ENCODE assay signal across 8 cellular contexts in genomic region chr1:10474309-10474612, GRCh38. TPM values are rescaled to one million over a fixed set of nuclear protein-coding genes. Genes with fewer than 3 reads are reported as not detected.
DNase-seq lines count a peak whose midpoint lies in the region; ATAC-seq, FAIRE-seq and TF ChIP-seq lines count a peak whose summit lies in the region.
"Not testable (repeated sequence)": the region's sequence is repeated elsewhere in the genome, so short reads cannot be mapped to it uniquely, and the experiment has no call there.

No MANE protein-coding gene starts in this region.

- POLR2A ChIA-PET in BJ (lab: Charles Lee); activated naive CD8-positive, alpha-beta T cell treated with anti-CD3 and anti-CD28 coated beads, Interleukin-2, amount 10 ng/mL, durations not matched to agents 7 days and 5 days (lab: Charles Lee): not testable (repeated sequence)

- H3K9me1 ChIP-seq in keratinocyte (ENCODE audit: control insufficient read depth, extremely low read depth, insufficient read depth, low read length), result not testable (repeated sequence)

- not testable (repeated sequence) for H3K9me3 ChIP-seq in HUES64 (ENCODE audit: insufficient read depth, low read depth, low read length); endodermal cell (ENCODE audit: control insufficient read depth, low read length); keratinocyte (ENCODE audit: control insufficient read depth, low read depth, low read length); neural progenitor cell (ENCODE audit: low read depth); stomach

- H2AFZ ChIP-seq in keratinocyte (ENCODE audit: control insufficient read depth, low read length) (peak overlapping the region; percentile 83), neural progenitor cell (replicated peaks) (peak overlapping the region; percentile 77)

- H4K20me1 ChIP-seq in keratinocyte (ENCODE audit: control insufficient read depth, extremely low read depth, insufficient read depth, low read length), result not testable (repeated sequence)
- H4K20me1 ChIP-seq in neural progenitor cell (ENCODE audit: low read depth), result peaks cover 25% of the 10 kb centered on the region

- peaks cover 29% of the 10 kb centered on the region for H3K4me1 Mint-ChIP-seq in T-helper 1 cell treated with Interleukin-12 subunit alpha and Interleukin-12 subunit beta and Interleukin-4 antibody, amounts not matched to agents 30 μg/mL and 1 μg/mL, for 36 hours (ENCODE audit: low read depth)
- H3K4me1 Mint-ChIP-seq in activated naive CD8-positive, alpha-beta T cell treated with anti-CD3 and anti-CD28 coated beads, Interleukin-2, amount 10 ng/mL, durations not matched to agents 7 days and 5 days, result peaks cover 35% of the 10 kb centered on the region
- H3K4me1 Mint-ChIP-seq in endodermal cell, result not testable (repeated sequence)
- peaks cover 34% of the 10 kb centered on the region for H3K4me1 Mint-ChIP-seq in neural progenitor cell

- not testable (repeated sequence) for H3K9me3 Mint-ChIP-seq in T-helper 1 cell treated with Interleukin-12 subunit alpha and Interleukin-12 subunit beta and Interleukin-4 antibody, amounts not matched to agents 30 μg/mL and 1 μg/mL, for 36 hours; activated naive CD8-positive, alpha-beta T cell treated with anti-CD3 and anti-CD28 coated beads, Interleukin-2, amount 10 ng/mL, durations not matched to agents 7 days and 5 days; endodermal cell; neural progenitor cell

- peak overlapping the region; percentile 69 for H3K4me2 ChIP-seq in keratinocyte (ENCODE audit: control insufficient read depth, extremely low read depth, insufficient read depth, low read depth, low read length)
- H3K4me2 ChIP-seq in neural progenitor cell, result peak overlapping the region; percentile 84

- TF ChIP-seq EP300 in stomach (IDR thresholded peaks at IDR 0.05), result not testable (repeated sequence)

- not testable (repeated sequence) for TF ChIP-seq CTCF in BJ (IDR thresholded peaks at IDR 0.05; ENCODE audit: insufficient read depth, low read depth, low read length); endodermal cell (conservative IDR thresholded peaks at IDR 0.05); keratinocyte (optimal IDR thresholded peaks at IDR 0.05 in 1 of 3, IDR thresholded peaks at IDR 0.05 in 1 of 3, conservative IDR thresholded peaks at IDR 0.05 in 1 of 3; ENCODE audit: extremely low read depth in 1 of 3, insufficient read depth in 2 of 3, low read length in 3 of 3); neural progenitor cell (IDR thresholded peaks at IDR 0.05); stomach (IDR thresholded peaks at IDR 0.05)

- not testable (repeated sequence) for H3K27me3 Mint-ChIP-seq in T-helper 1 cell treated with Interleukin-12 subunit alpha and Interleukin-12 subunit beta and Interleukin-4 antibody, amounts not matched to agents 30 μg/mL and 1 μg/mL, for 36 hours (ENCODE audit: low read depth); activated naive CD8-positive, alpha-beta T cell treated with anti-CD3 and anti-CD28 coated beads, Interleukin-2, amount 10 ng/mL, durations not matched to agents 7 days and 5 days; endodermal cell (ENCODE audit: insufficient read depth); neural progenitor cell (ENCODE audit: insufficient read depth, low read depth)

- not testable (repeated sequence) for H3K36me3 Mint-ChIP-seq in T-helper 1 cell treated with Interleukin-12 subunit alpha and Interleukin-12 subunit beta and Interleukin-4 antibody, amounts not matched to agents 30 μg/mL and 1 μg/mL, for 36 hours (ENCODE audit: low read depth); activated naive CD8-positive, alpha-beta T cell treated with anti-CD3 and anti-CD28 coated beads, Interleukin-2, amount 10 ng/mL, durations not matched to agents 7 days and 5 days; neural progenitor cell
- peaks cover 10% of the 10 kb centered on the region for H3K36me3 Mint-ChIP-seq in endodermal cell (ENCODE audit: low read depth)

- not testable (repeated sequence) for ATAC-seq in activated naive CD8-positive, alpha-beta T cell treated with anti-CD3 and anti-CD28 coated beads, Interleukin-2, amount 10 ng/mL, durations not matched to agents 7 days and 5 days (ENCODE audit: low read depth)

- WGBS in HUES64, result 94% methylated on average over 10 of the region's 10 CpGs
- WGBS in endodermal cell (ENCODE audit: insufficient coverage in 1 of 2, insufficient read length in 1 of 2), 2 experiments, result 94% methylated on average over 10 of the region's 10 CpGs
- 88 to 92% (median 90%) methylated on average over 9 to 10 of the region's 10 CpGs for WGBS in stomach, 5 donors

- not testable (repeated sequence) for H3K27ac ChIP-seq in HUES64 (ENCODE audit: low read depth, low read length); endodermal cell (ENCODE audit: low read depth, low read length); neural progenitor cell
- H3K27ac ChIP-seq in keratinocyte (ENCODE audit: control insufficient read depth, insufficient read depth, low read length) (peak overlapping the region; percentile 91), stomach (peak overlapping the region; percentile 87 to 92 (median 89))

- H3K27me3 ChIP-seq in BJ (ENCODE audit: control insufficient read depth, insufficient read depth, low read length); HUES64 (ENCODE audit: insufficient read depth, low read length); endodermal cell (ENCODE audit: control insufficient read depth, insufficient read depth, low read length, poor library complexity, severe bottlenecking); keratinocyte (ENCODE audit: control insufficient read depth, extremely low read depth, insufficient read depth, low read length); neural progenitor cell; stomach: not testable (repeated sequence)

- H3F3A ChIP-seq in neural progenitor cell (ENCODE audit: low read depth), result peaks cover 14% of the 10 kb centered on the region

- H3K36me3 ChIP-seq in BJ (ENCODE audit: control insufficient read depth, insufficient read depth, low read length); HUES64 (ENCODE audit: insufficient read depth, low read length); keratinocyte (ENCODE audit: control insufficient read depth in 2 of 2, extremely low read depth in 1 of 2, insufficient read depth in 2 of 2, low read length in 2 of 2); neural progenitor cell; stomach: not testable (repeated sequence)
- H3K36me3 ChIP-seq in endodermal cell (ENCODE audit: control insufficient read depth, insufficient read depth, low read length), result peaks cover 11% of the 10 kb centered on the region

- H3K4me1 ChIP-seq in HUES64 (ENCODE audit: insufficient read depth, low read length) (peaks cover 12% of the 10 kb centered on the region), keratinocyte (ENCODE audit: control insufficient read depth, extremely low read depth, insufficient read depth, low read length) (peaks cover 21% of the 10 kb centered on the region), neural progenitor cell (peaks cover 19% of the 10 kb centered on the region), stomach (peaks cover 22 to 59% (median 47%) of the 10 kb centered on the region in 4 donors)
- not testable (repeated sequence) for H3K4me1 ChIP-seq in endodermal cell (ENCODE audit: control insufficient read depth, insufficient read depth, low read length)

- not testable (repeated sequence) for TF ChIP-seq POLR2A in stomach (IDR thresholded peaks at IDR 0.05)

- not testable (repeated sequence) for FAIRE-seq in keratinocyte (lab: Jason Lieb, UNC)

- H3K79me2 ChIP-seq in keratinocyte (ENCODE audit: control insufficient read depth, insufficient read depth, low read length), result peaks cover 53% of the 10 kb centered on the region
- peaks cover 70% of the 10 kb centered on the region for H3K79me2 ChIP-seq in neural progenitor cell (ENCODE audit: low read depth)

- H3K9ac ChIP-seq in HUES64 (ENCODE audit: low read depth, low read length); endodermal cell (ENCODE audit: extremely low read depth, low read length, poor library complexity, severe bottlenecking); neural progenitor cell: not testable (repeated sequence)
- peak overlapping the region; percentile 93 for H3K9ac ChIP-seq in keratinocyte (ENCODE audit: control insufficient read depth, extremely low read depth, insufficient read depth, low read length)

- H3K4me3 Mint-ChIP-seq in T-helper 1 cell treated with Interleukin-12 subunit alpha and Interleukin-12 subunit beta and Interleukin-4 antibody, amounts not matched to agents 30 μg/mL and 1 μg/mL, for 36 hours, result peak overlapping the region; percentile 90
- peak overlapping the region; percentile 99 for H3K4me3 Mint-ChIP-seq in activated naive CD8-positive, alpha-beta T cell treated with anti-CD3 and anti-CD28 coated beads, Interleukin-2, amount 10 ng/mL, durations not matched to agents 7 days and 5 days
- H3K4me3 Mint-ChIP-seq in endodermal cell (peak overlapping the region; percentile 94), neural progenitor cell (peak overlapping the region; percentile 95)

- CTCF ChIA-PET in BJ (lab: Yijun Ruan, JAX), result interaction anchor here (1.2 kb wide), 1 partner anchor 21 kb away, joined by 9 read pairs; no protein-coding TSS in a partner anchor

- H3K27ac Mint-ChIP-seq in T-helper 1 cell treated with Interleukin-12 subunit alpha and Interleukin-12 subunit beta and Interleukin-4 antibody, amounts not matched to agents 30 μg/mL and 1 μg/mL, for 36 hours, result peak overlapping the region; percentile 89
- peak overlapping the region; percentile 87 for H3K27ac Mint-ChIP-seq in activated naive CD8-positive, alpha-beta T cell treated with anti-CD3 and anti-CD28 coated beads, Interleukin-2, amount 10 ng/mL, durations not matched to agents 7 days and 5 days
- not testable (repeated sequence) for H3K27ac Mint-ChIP-seq in endodermal cell
- H3K27ac Mint-ChIP-seq in neural progenitor cell, result peak overlapping the region; percentile 86

- peak overlapping the region; percentile 74 for H3K4me3 ChIP-seq in BJ (ENCODE audit: low read depth, low read length)
- H3K4me3 ChIP-seq in HUES64 (ENCODE audit: low read length), result peak overlapping the region; percentile 99
- H3K4me3 ChIP-seq in endodermal cell (ENCODE audit: low read length), result peak overlapping the region; percentile 95
- H3K4me3 ChIP-seq in keratinocyte (ENCODE audit: control insufficient read depth in 2 of 3, extremely low read depth in 1 of 3, insufficient read depth in 2 of 3, low read depth in 1 of 3, low read length in 3 of 3), result peak overlapping the region; percentile 94 to 99 (median 98)
- peak overlapping the region; percentile 92 for H3K4me3 ChIP-seq in neural progenitor cell
- H3K4me3 ChIP-seq in stomach, result peak overlapping the region; percentile 90 to 98 (median 94)

- not testable (repeated sequence) for DNase-seq in BJ (ENCODE audit: low read depth); activated naive CD8-positive, alpha-beta T cell treated with anti-CD3 and anti-CD28 coated beads, Interleukin-2, amount 10 ng/mL, durations not matched to agents 7 days and 5 days; endodermal cell; keratinocyte (ENCODE audit: low read depth, low spot score); neural progenitor cell (ENCODE audit: low spot score); stomach

- dilution Hi-C loops in keratinocyte (cut with MboI; ENCODE audit: extremely low pct_ligation_motif_present, low sequenced_read_pairs), result not testable (repeated sequence)

- intact Hi-C loops in stomach (cut with DNase I; ENCODE audit: low total_unique reads), result not testable (repeated sequence)

RNA-seq across cellular contexts. Expression of gene PEX14, which starts 0.5 kb away (rescaled TPM):
- polyA plus RNA-seq in BJ (2011; rRNA removed) (3.3 and 10.1 TPM in 2 replicates), keratinocyte (7.3 to 19.4 TPM (median 8.4 TPM) in 3 replicates), stomach (10 to 100 TPM in 1 of 3 donors, 1 to 10 TPM in 2; 8.2 to 11.2 (median 9.3) TPM)
- polyA minus RNA-seq in BJ (2011; rRNA and poly(A)+ RNA removed), result 4.8 and 5.7 TPM in 2 replicates
- polyA plus RNA-seq in HUES64 (2013, experiment 1 of 2), result 15.1 TPM
- polyA plus RNA-seq in HUES64 (2013, experiment 2 of 2), result 18.3 TPM
- total RNA-seq in activated naive CD8-positive, alpha-beta T cell treated with anti-CD3 and anti-CD28 coated beads, Interleukin-2, amount 10 ng/mL, durations not matched to agents 7 days and 5 days, result 10 to 100 TPM; 21.6 to 25.2 TPM
- total RNA-seq in endodermal cell (10 to 100 TPM; 24.3 to 26.0 TPM), neural progenitor cell (ENCODE audit: low replicate concordance) (9.3 and 21.3 TPM in 2 replicates), stomach (10 to 100 TPM; 12.5 to 26.3 (median 14.7) TPM)
- 22.3 TPM for polyA plus RNA-seq in endodermal cell (2013, experiment 1 of 2)
- polyA plus RNA-seq in endodermal cell (2013, experiment 2 of 2), result 22.3 TPM
- 3.3 TPM for polyA plus RNA-seq in keratinocyte (2011; ENCODE audit: low read depth)
- polyA plus RNA-seq in keratinocyte (2011; cell fraction: cytosol; rRNA removed), result 7.5 and 15.1 TPM in 2 replicates
- 35.5 and 39.3 TPM in 2 replicates for polyA plus RNA-seq in keratinocyte (2011; cell fraction: nucleus; rRNA removed)
- 16.7 and 23.8 TPM in 2 replicates for polyA plus RNA-seq in keratinocyte (2012; ENCODE audit: low replicate concordance)
- 9.4 to 18.0 TPM (median 10.6 TPM) in 3 replicates for polyA minus RNA-seq in keratinocyte
- polyA minus RNA-seq in keratinocyte (2011; cell fraction: cytosol; rRNA and poly(A)+ RNA removed), result 14.6 TPM
- 12.5 and 18.2 TPM in 2 replicates for polyA minus RNA-seq in keratinocyte (2011; cell fraction: nucleus; rRNA and poly(A)+ RNA removed)

RNA-seq across cellular contexts. Expression of gene DFFA, which starts 1.9 kb away (rescaled TPM):
- polyA plus RNA-seq in BJ (2011; rRNA removed) (33.2 and 33.8 TPM in 2 replicates), keratinocyte (44.4 to 63.1 TPM (median 53.1 TPM) in 3 replicates), stomach (10 to 100 TPM; 12.7 to 16.6 (median 13.0) TPM)
- 23.5 and 31.6 TPM in 2 replicates for polyA minus RNA-seq in BJ (2011; rRNA and poly(A)+ RNA removed)
- 41.1 TPM for polyA plus RNA-seq in HUES64 (2013, experiment 1 of 2)
- 41.0 TPM for polyA plus RNA-seq in HUES64 (2013, experiment 2 of 2)
- 10 to 100 TPM; 31.9 to 33.2 TPM for total RNA-seq in activated naive CD8-positive, alpha-beta T cell treated with anti-CD3 and anti-CD28 coated beads, Interleukin-2, amount 10 ng/mL, durations not matched to agents 7 days and 5 days
- total RNA-seq in endodermal cell (100 to 1,000 TPM; 100 to 105 TPM), neural progenitor cell (ENCODE audit: low replicate concordance) (57.6 and 58.5 TPM in 2 replicates), stomach (10 to 100 TPM; 10.7 to 22.2 (median 13.0) TPM)
- 32.1 TPM for polyA plus RNA-seq in endodermal cell (2013, experiment 1 of 2)
- 29.5 TPM for polyA plus RNA-seq in endodermal cell (2013, experiment 2 of 2)
- 35.4 TPM for polyA plus RNA-seq in keratinocyte (2011; ENCODE audit: low read depth)
- polyA plus RNA-seq in keratinocyte (2011; cell fraction: cytosol; rRNA removed), result 40.6 and 46.4 TPM in 2 replicates
- 31.0 and 31.3 TPM in 2 replicates for polyA plus RNA-seq in keratinocyte (2011; cell fraction: nucleus; rRNA removed)
- polyA plus RNA-seq in keratinocyte (2012; ENCODE audit: low replicate concordance), result 18.7 and 58.0 TPM in 2 replicates
- 55.7 to 77.5 TPM (median 66.3 TPM) in 3 replicates for polyA minus RNA-seq in keratinocyte
- 36.6 TPM for polyA minus RNA-seq in keratinocyte (2011; cell fraction: cytosol; rRNA and poly(A)+ RNA removed)
- 16.8 and 30.4 TPM in 2 replicates for polyA minus RNA-seq in keratinocyte (2011; cell fraction: nucleus; rRNA and poly(A)+ RNA removed)

RNA-seq across cellular contexts. Expression of gene CORT, which starts 24.4 kb away (rescaled TPM):
- 0.12 TPM in 1 of 2 replicates, not detected in the other for polyA plus RNA-seq in BJ (2011; rRNA removed)
- not detected in 2 replicates for polyA minus RNA-seq in BJ (2011; rRNA and poly(A)+ RNA removed)
- not detected for polyA plus RNA-seq in HUES64 (2013, experiment 1 of 2)
- 0.51 TPM for polyA plus RNA-seq in HUES64 (2013, experiment 2 of 2)
- under 1 TPM; 0.31 to 0.39 TPM for total RNA-seq in activated naive CD8-positive, alpha-beta T cell treated with anti-CD3 and anti-CD28 coated beads, Interleukin-2, amount 10 ng/mL, durations not matched to agents 7 days and 5 days
- total RNA-seq in endodermal cell, result 1 to 10 TPM in 1 of 2 donors, under 1 TPM in 1; 0.53 to 1.3 TPM
- 0.89 TPM for polyA plus RNA-seq in endodermal cell (2013, experiment 1 of 2)
- 1.1 TPM for polyA plus RNA-seq in endodermal cell (2013, experiment 2 of 2)
- 0.17 TPM in 1 of 3 replicates, not detected in the others for polyA plus RNA-seq in keratinocyte
- not detected for polyA plus RNA-seq in keratinocyte (2011; ENCODE audit: low read depth)
- polyA plus RNA-seq in keratinocyte (2011; cell fraction: cytosol; rRNA removed), result not detected in 2 replicates
- 0.27 TPM in 1 of 2 replicates, not detected in the other for polyA plus RNA-seq in keratinocyte (2011; cell fraction: nucleus; rRNA removed)
- polyA plus RNA-seq in keratinocyte (2012; ENCODE audit: low replicate concordance), result not detected in 2 replicates
- polyA minus RNA-seq in keratinocyte, result not detected in 3 replicates
- polyA minus RNA-seq in keratinocyte (2011; cell fraction: cytosol; rRNA and poly(A)+ RNA removed), result not detected
- polyA minus RNA-seq in keratinocyte (2011; cell fraction: nucleus; rRNA and poly(A)+ RNA removed), result not detected in 2 replicates
- 1.3 TPM in 1 of 2 replicates, not detected in the other for total RNA-seq in neural progenitor cell (ENCODE audit: low replicate concordance)
- total RNA-seq in stomach, result 1 to 10 TPM in 3 of 5 donors, not detected in 2; 1.5 to 4.0 (median 2.0) TPM
- polyA plus RNA-seq in stomach, result under 1 TPM in 1 of 3 donors, not detected in 2; 0.40 TPM

RNA-seq across cellular contexts. Expression of gene CENPS, which starts 44.0 kb away (rescaled TPM):
- polyA plus RNA-seq in BJ (2011; rRNA removed) (8.5 and 9.6 TPM in 2 replicates), keratinocyte (4.6 to 13.3 TPM (median 10.3 TPM) in 3 replicates), stomach (10 to 100 TPM; 14.1 to 29.5 (median 27.1) TPM)
- 2.3 and 3.9 TPM in 2 replicates for polyA minus RNA-seq in BJ (2011; rRNA and poly(A)+ RNA removed)
- polyA plus RNA-seq in HUES64 (2013, experiment 1 of 2), result 22.6 TPM
- 21.6 TPM for polyA plus RNA-seq in HUES64 (2013, experiment 2 of 2)
- 10 to 100 TPM; 10.0 to 11.5 TPM for total RNA-seq in activated naive CD8-positive, alpha-beta T cell treated with anti-CD3 and anti-CD28 coated beads, Interleukin-2, amount 10 ng/mL, durations not matched to agents 7 days and 5 days
- total RNA-seq in endodermal cell (10 to 100 TPM; 23.1 to 30.8 TPM), neural progenitor cell (ENCODE audit: low replicate concordance) (16.2 and 17.6 TPM in 2 replicates), stomach (1 to 10 TPM in 3 of 5 donors, not detected in 2; 1.8 to 5.9 (median 2.9) TPM)
- 22.5 TPM for polyA plus RNA-seq in endodermal cell (2013, experiment 1 of 2)
- polyA plus RNA-seq in endodermal cell (2013, experiment 2 of 2), result 25.0 TPM
- 6.6 TPM for polyA plus RNA-seq in keratinocyte (2011; ENCODE audit: low read depth)
- polyA plus RNA-seq in keratinocyte (2011; cell fraction: cytosol; rRNA removed), result 8.5 and 9.2 TPM in 2 replicates
- 2.7 and 4.3 TPM in 2 replicates for polyA plus RNA-seq in keratinocyte (2011; cell fraction: nucleus; rRNA removed)
- polyA plus RNA-seq in keratinocyte (2012; ENCODE audit: low replicate concordance), result 6.8 and 19.8 TPM in 2 replicates
- 1.6 to 4.4 TPM (median 2.6 TPM) in 3 replicates for polyA minus RNA-seq in keratinocyte
- polyA minus RNA-seq in keratinocyte (2011; cell fraction: cytosol; rRNA and poly(A)+ RNA removed), result 4.6 TPM
- 1.3 and 1.6 TPM in 2 replicates for polyA minus RNA-seq in keratinocyte (2011; cell fraction: nucleus; rRNA and poly(A)+ RNA removed)
